9 cellular contexts compared by ENCODE assay signal in genomic region chr19:4638330-4638729, GRCh38. TPM values are rescaled to one million over a fixed set of nuclear protein-coding genes. Genes with fewer than 3 reads are reported as not detected.
DNase-seq lines count a peak whose midpoint lies in the region; ATAC-seq, FAIRE-seq and TF ChIP-seq lines count a peak whose summit lies in the region.
"Had no signal": no experiment of that assay in that cellular context is flagged by ENCODE, and none has a peak within 500 bp of the region (broad histone marks: within the 10 kb centered on the region; RNA-seq: fewer than 3 reads in every experiment).

No MANE protein-coding gene starts in this region.

- H3K9me3 Mint-ChIP-seq in activated CD4-positive, alpha-beta T cell treated with anti-CD3 and anti-CD28 coated beads, Interleukin-2, amount 10 ng/mL, durations not matched to agents 7 days and 5 days: no peaks in the 10 kb centered on the region
- no peaks in the 10 kb centered on the region for H3K9me3 Mint-ChIP-seq in activated naive CD8-positive, alpha-beta T cell (ENCODE audit: low read depth)

- H3K4me1 Mint-ChIP-seq in activated CD4-positive, alpha-beta T cell treated with anti-CD3 and anti-CD28 coated beads, Interleukin-2, amount 10 ng/mL, durations not matched to agents 7 days and 5 days: peaks cover 44% of the 10 kb centered on the region
- peaks cover 33% of the 10 kb centered on the region for H3K4me1 Mint-ChIP-seq in activated naive CD8-positive, alpha-beta T cell (ENCODE audit: low read depth)

- H3K4me1 ChIP-seq in left lung (peaks cover 0 to 74% of the 10 kb centered on the region in 2 donors), thymus (ENCODE audit: control insufficient read depth, insufficient read depth, low read length) (peaks cover 17% of the 10 kb centered on the region)

- intact Hi-C loops in left lung (cut with DNase I): loop anchor here in 1 of 2 donors (5.0 kb wide), 2 partner anchors 66 to 81 kb away; partner anchors contain the start of gene SEMA6B

- H3K4me3 ChIP-seq in left lung (peak overlapping the region in 1 of 2 donors; percentile 56), thymus (ENCODE audit: low read length) (no peak overlapping the region)

- peak overlapping the region; percentile 16 for H3K4me3 Mint-ChIP-seq in activated CD4-positive, alpha-beta T cell treated with anti-CD3 and anti-CD28 coated beads, Interleukin-2, amount 10 ng/mL, durations not matched to agents 7 days and 5 days
- peak overlapping the region; percentile 84 for H3K4me3 Mint-ChIP-seq in activated naive CD8-positive, alpha-beta T cell

- DNase-seq in activated CD4-positive, alpha-beta T cell treated with anti-CD3 and anti-CD28 coated beads, Interleukin-2, amount 10 ng/mL, durations not matched to agents 7 days and 5 days: no peak
- DNase-seq in activated CD4-positive, alpha-beta T cell treated with anti-CD3 and anti-CD28 coated beads, Interleukin-2, amount 50 U/mL, for 1 hour: no peak
- DNase-seq in left lung (no peak), pons (ENCODE audit: low spot score) (no peak), activated gamma-delta T cell treated with Interleukin-2 at 50 U/mL for 16 hours (no peak), D721Med (ENCODE audit: insufficient read length, low spot score) (no peak)
- DNase-seq: hippocampal formation had no signal

- H3K9me3 ChIP-seq in left lung: no peaks in the 10 kb centered on the region
- H3K9me3 ChIP-seq in thymus (ENCODE audit: control insufficient read depth): no peaks in the 10 kb centered on the region

- no peaks in the 10 kb centered on the region for H3K36me3 ChIP-seq in left lung
- H3K36me3 ChIP-seq in thymus (ENCODE audit: control insufficient read depth, insufficient read depth): no peaks in the 10 kb centered on the region

- H3K27me3 ChIP-seq in left lung: peaks cover 0 to 12% of the 10 kb centered on the region in 2 donors
- peaks cover 2% of the 10 kb centered on the region for H3K27me3 ChIP-seq in thymus (ENCODE audit: control insufficient read depth, insufficient read depth)

- no peaks in the 10 kb centered on the region for H3K27me3 Mint-ChIP-seq in activated CD4-positive, alpha-beta T cell treated with anti-CD3 and anti-CD28 coated beads, Interleukin-2, amount 10 ng/mL, durations not matched to agents 7 days and 5 days
- H3K27me3 Mint-ChIP-seq in activated naive CD8-positive, alpha-beta T cell: no peaks in the 10 kb centered on the region

- H3K27ac ChIP-seq in left lung (peak overlapping the region; percentile 65 to 88), thymus (ENCODE audit: low read depth) (peak overlapping the region; percentile 49)

- TF ChIP-seq CTCF in left lung (IDR thresholded peaks at IDR 0.05): no peak
- TF ChIP-seq CTCF in D721Med (IDR thresholded peaks at IDR 0.05; ENCODE audit: insufficient read depth, missing control alignments): no peak

- H3K27ac Mint-ChIP-seq in activated CD4-positive, alpha-beta T cell treated with anti-CD3 and anti-CD28 coated beads, Interleukin-2, amount 10 ng/mL, durations not matched to agents 7 days and 5 days: peak overlapping the region; percentile 94
- H3K27ac Mint-ChIP-seq in activated naive CD8-positive, alpha-beta T cell: peak overlapping the region; percentile 99

- FAIRE-seq in D721Med (lab: Jason Lieb, UNC): no peak

- ATAC-seq in left lung: no peak

- H3K36me3 Mint-ChIP-seq in activated CD4-positive, alpha-beta T cell treated with anti-CD3 and anti-CD28 coated beads, Interleukin-2, amount 10 ng/mL, durations not matched to agents 7 days and 5 days (ENCODE audit: low read depth): peaks cover 2% of the 10 kb centered on the region
- no peaks in the 10 kb centered on the region for H3K36me3 Mint-ChIP-seq in activated naive CD8-positive, alpha-beta T cell

- POLR2A ChIA-PET in activated CD4-positive, alpha-beta T cell treated with anti-CD3 and anti-CD28 coated beads, Interleukin-2, amount 10 ng/mL, durations not matched to agents 7 days and 5 days (lab: Charles Lee): no interaction called here

- 91% methylated on average over 11 of the region's 11 CpGs for WGBS in thymus

- CTCF ChIA-PET in activated CD4-positive, alpha-beta T cell treated with anti-CD3 and anti-CD28 coated beads, Interleukin-2, amount 10 ng/mL, durations not matched to agents 7 days and 5 days (lab: Charles Lee): interaction anchor here (3.4 kb wide), 1 partner anchor 11 kb away, joined by 25 read pairs; no protein-coding TSS in a partner anchor

RNA-seq across cellular contexts. Expression of gene TNFAIP8L1, which starts 1.0 kb away (rescaled TPM):
- total RNA-seq in activated CD4-positive, alpha-beta T cell treated with anti-CD3 and anti-CD28 coated beads, Interleukin-2, amount 10 ng/mL, durations not matched to agents 7 days and 5 days: 10 to 100 TPM; 19.6 to 21.9 TPM
- total RNA-seq in left lung: 1 to 10 TPM; 5.9 to 8.6 TPM
- polyA plus RNA-seq in thymus: 6.9 TPM

RNA-seq across cellular contexts. Expression of gene MYDGF, which starts 31.8 kb away (rescaled TPM):
- 10 to 100 TPM; 36.2 to 45.3 TPM for total RNA-seq in activated CD4-positive, alpha-beta T cell treated with anti-CD3 and anti-CD28 coated beads, Interleukin-2, amount 10 ng/mL, durations not matched to agents 7 days and 5 days
- 100 to 1,000 TPM in 1 of 2 donors, 10 to 100 TPM in 1; 98.2 to 156 TPM for total RNA-seq in left lung
- 53.5 TPM for polyA plus RNA-seq in thymus
